In genomic region chr7:74569501-74570075, GRCh38 we compare ENCODE assay signal across 13 cellular contexts.
DNase-seq lines count a peak whose midpoint lies in the region; ATAC-seq, FAIRE-seq and TF ChIP-seq lines count a peak whose summit lies in the region.
"Had no signal": no experiment of that assay in that cellular context is flagged by ENCODE, and none has a peak within 500 bp of the region (broad histone marks: within the 10 kb centered on the region; RNA-seq: fewer than 3 reads in every experiment).

No MANE protein-coding gene starts in this region.

- no peak overlapping the region for H4K8ac ChIP-seq in trophoblast cell (ENCODE audit: low read depth, low read length)

- H3K4me3 ChIP-seq in naive thymus-derived CD4-positive, alpha-beta T cell (ENCODE audit: low read length) = no peak overlapping the region
- H3K4me3 ChIP-seq in urinary bladder (ENCODE audit: low read depth, low read length) (no peak overlapping the region), PC-3 (ENCODE audit: low read length) (no peak overlapping the region), trophoblast cell (ENCODE audit: low read depth, low read length) (no peak overlapping the region)
- H3K4me3 ChIP-seq: dorsolateral prefrontal cortex, vagina had no signal

- no peak overlapping the region for H3K27ac ChIP-seq in naive thymus-derived CD4-positive, alpha-beta T cell (ENCODE audit: low read depth, low read length)
- peak overlapping the region; percentile 63 for H3K27ac ChIP-seq in urinary bladder (ENCODE audit: low read depth)
- H3K27ac ChIP-seq in PC-3 (ENCODE audit: low read length) = no peak overlapping the region
- no peak overlapping the region for H3K27ac ChIP-seq in trophoblast cell (ENCODE audit: low read depth, low read length)
- H3K27ac ChIP-seq: C4-2B, vagina had no signal

- H3K27me3 ChIP-seq in naive thymus-derived CD4-positive, alpha-beta T cell (ENCODE audit: control insufficient read depth in 2 of 2, insufficient read depth in 2 of 2, low read length in 2 of 2) = no peaks in the 10 kb centered on the region
- no peaks in the 10 kb centered on the region for H3K27me3 ChIP-seq in PC-3 (ENCODE audit: low read length)
- no peaks in the 10 kb centered on the region for H3K27me3 ChIP-seq in trophoblast cell (ENCODE audit: insufficient read depth, low read length)
- H3K27me3 ChIP-seq: dorsolateral prefrontal cortex, vagina had no signal

- no peak overlapping the region for H2BK12ac ChIP-seq in trophoblast cell (ENCODE audit: low read length)

- CTCF ChIA-PET in naive thymus-derived CD4-positive, alpha-beta T cell (lab: Charles Lee) = interaction anchor here (0.5 to 1.0 kb wide), 2 partner anchors 150 to 510 kb away, joined by 3 to 4 read pairs; no protein-coding TSS in a partner anchor
- CTCF ChIA-PET in PC-3 (lab: Charles Lee) = no interaction called here

- H4K20me1 ChIP-seq in PC-3 (ENCODE audit: low read length) = no peaks in the 10 kb centered on the region

- no peak overlapping the region for H3K23ac ChIP-seq in trophoblast cell (ENCODE audit: low read length)

- H4K12ac ChIP-seq in trophoblast cell (ENCODE audit: low read depth, low read length) = no peak overlapping the region

- H3F3A ChIP-seq in PC-3 (ENCODE audit: low read length, unreplicated experiment) = no peaks in the 10 kb centered on the region

- H3K9me3 Mint-ChIP-seq in stimulated activated naive CD8-positive, alpha-beta T cell treated with anti-CD3 and anti-CD28 coated beads, Interleukin-15, amount 100 ng/mL, for 72 hours = no peaks in the 10 kb centered on the region
- no peaks in the 10 kb centered on the region for H3K9me3 Mint-ChIP-seq in activated T-cell treated with anti-CD3 and anti-CD28 coated beads, Interleukin-2, amount 50 U/mL, for 24 hours
- no peaks in the 10 kb centered on the region for H3K9me3 Mint-ChIP-seq in naive thymus-derived CD4-positive, alpha-beta T cell
- H3K9me3 Mint-ChIP-seq: activated naive CD8-positive, alpha-beta T cell treated with anti-CD3 and anti-CD28 coated beads, Interleukin-2, amount 10 ng/mL, durations not matched to agents 7 days and 5 days had no signal

- H3K27ac Mint-ChIP-seq in stimulated activated naive CD8-positive, alpha-beta T cell treated with anti-CD3 and anti-CD28 coated beads, Interleukin-15, amount 100 ng/mL, for 72 hours = no peak overlapping the region
- peak overlapping the region; percentile 34 for H3K27ac Mint-ChIP-seq in activated T-cell treated with anti-CD3 and anti-CD28 coated beads, Interleukin-2, amount 50 U/mL, for 24 hours
- peak overlapping the region in 5 of 9 donors; percentile 42 to 80 (median 62) for H3K27ac Mint-ChIP-seq in naive thymus-derived CD4-positive, alpha-beta T cell
- H3K27ac Mint-ChIP-seq: activated naive CD8-positive, alpha-beta T cell treated with anti-CD3 and anti-CD28 coated beads, Interleukin-2, amount 10 ng/mL, durations not matched to agents 7 days and 5 days had no signal

- H3K79me2 ChIP-seq in PC-3 (ENCODE audit: low read length) (no peaks in the 10 kb centered on the region), trophoblast cell (ENCODE audit: control insufficient read depth, insufficient read depth, low read length, poor library complexity) (no peaks in the 10 kb centered on the region)

- H3K14ac ChIP-seq in trophoblast cell (ENCODE audit: low read length) = no peak overlapping the region

- H3K4me1 ChIP-seq in naive thymus-derived CD4-positive, alpha-beta T cell (ENCODE audit: control insufficient read depth in 2 of 2, insufficient read depth in 2 of 2, low read length in 2 of 2) = no peaks in the 10 kb centered on the region
- H3K4me1 ChIP-seq in urinary bladder (ENCODE audit: insufficient read depth) (no peaks in the 10 kb centered on the region), PC-3 (ENCODE audit: insufficient read depth, low read length) (no peaks in the 10 kb centered on the region), trophoblast cell (ENCODE audit: control insufficient read depth in 1 of 2, insufficient read depth in 2 of 2, low read length in 2 of 2) (no peaks in the 10 kb centered on the region)

- no peaks in the 10 kb centered on the region for H3K27me3 Mint-ChIP-seq in stimulated activated naive CD8-positive, alpha-beta T cell treated with anti-CD3 and anti-CD28 coated beads, Interleukin-15, amount 100 ng/mL, for 72 hours
- no peaks in the 10 kb centered on the region for H3K27me3 Mint-ChIP-seq in activated T-cell treated with anti-CD3 and anti-CD28 coated beads, Interleukin-2, amount 50 U/mL, for 24 hours
- H3K27me3 Mint-ChIP-seq in naive thymus-derived CD4-positive, alpha-beta T cell = peaks cover 0 to 3% (median 0%) of the 10 kb centered on the region in 5 donors

- peak; percentile 56 for ATAC-seq in stimulated activated naive CD8-positive, alpha-beta T cell treated with anti-CD3 and anti-CD28 coated beads, Interleukin-15, Interleukin-2, amounts not matched to agents 100 U/mL and 50 U/mL, for 24 hours
- ATAC-seq in stimulated activated naive CD8-positive, alpha-beta T cell treated with anti-CD3 and anti-CD28 coated beads, Interleukin-15, amount 100 ng/mL, for 72 hours = no peak
- peak; percentile 28 for ATAC-seq in naive thymus-derived CD4-positive, alpha-beta T cell
- ATAC-seq in PC-3 = no peak
- ATAC-seq: left ventricle myocardium superior had no signal

- no peaks in the 10 kb centered on the region for H3K36me3 ChIP-seq in naive thymus-derived CD4-positive, alpha-beta T cell (ENCODE audit: control insufficient read depth in 2 of 3, insufficient read depth in 3 of 3, low read length in 3 of 3)
- no peaks in the 10 kb centered on the region for H3K36me3 ChIP-seq in urinary bladder (ENCODE audit: insufficient read depth)
- H3K36me3 ChIP-seq in PC-3 (ENCODE audit: low read depth, low read length) = no peaks in the 10 kb centered on the region
- H3K36me3 ChIP-seq in trophoblast cell (ENCODE audit: control insufficient read depth in 1 of 2, insufficient read depth in 2 of 2, low read length in 2 of 2) = peaks cover 4 to 7% of the 10 kb centered on the region in 2 experiments

- H2AFZ ChIP-seq in PC-3 (ENCODE audit: low read length) (no peak overlapping the region), trophoblast cell (ENCODE audit: insufficient read depth, low read length, poor library complexity) (no peak overlapping the region)

- H2AK5ac ChIP-seq in trophoblast cell (ENCODE audit: low read length) = no peak overlapping the region

- no peak overlapping the region for H3K18ac ChIP-seq in trophoblast cell (ENCODE audit: low read length)

- H3K4me1 Mint-ChIP-seq in stimulated activated naive CD8-positive, alpha-beta T cell treated with anti-CD3 and anti-CD28 coated beads, Interleukin-15, amount 100 ng/mL, for 72 hours = no peaks in the 10 kb centered on the region
- peaks cover 7% of the 10 kb centered on the region for H3K4me1 Mint-ChIP-seq in activated T-cell treated with anti-CD3 and anti-CD28 coated beads, Interleukin-2, amount 50 U/mL, for 24 hours (ENCODE audit: low read depth)
- H3K4me1 Mint-ChIP-seq in naive thymus-derived CD4-positive, alpha-beta T cell = peaks cover 0 to 18% (median 4%) of the 10 kb centered on the region in 7 donors
- H3K4me1 Mint-ChIP-seq: activated naive CD8-positive, alpha-beta T cell treated with anti-CD3 and anti-CD28 coated beads, Interleukin-2, amount 10 ng/mL, durations not matched to agents 7 days and 5 days had no signal

- H3K9ac ChIP-seq in PC-3 (ENCODE audit: low read length) = no peak overlapping the region
- H3K9ac ChIP-seq in trophoblast cell (ENCODE audit: low read length) = no peak overlapping the region

- FAIRE-seq in RCC 7860 (lab: Jason Lieb, UNC) = no peak

- TF ChIP-seq CTCF in PC-3 (conservative IDR thresholded peaks at IDR 0.05; ENCODE audit: low read depth, low read length) = no peak

- H2BK5ac ChIP-seq in trophoblast cell (ENCODE audit: low read depth, low read length, poor library complexity) = no peak overlapping the region

- H3K4me2 ChIP-seq in PC-3 (ENCODE audit: low read length) (no peak overlapping the region), trophoblast cell (ENCODE audit: low read length) (no peak overlapping the region)

- no peaks in the 10 kb centered on the region for H3K9me3 ChIP-seq in naive thymus-derived CD4-positive, alpha-beta T cell (ENCODE audit: control insufficient read depth in 2 of 3, low read length in 3 of 3)
- H3K9me3 ChIP-seq in PC-3 (ENCODE audit: low read length) (no peaks in the 10 kb centered on the region), trophoblast cell (ENCODE audit: insufficient read depth, low read depth, low read length) (no peaks in the 10 kb centered on the region)
- H3K9me3 ChIP-seq: vagina had no signal

- H3K4me3 Mint-ChIP-seq in stimulated activated naive CD8-positive, alpha-beta T cell treated with anti-CD3 and anti-CD28 coated beads, Interleukin-15, amount 100 ng/mL, for 72 hours = no peak overlapping the region
- no peak overlapping the region for H3K4me3 Mint-ChIP-seq in activated T-cell treated with anti-CD3 and anti-CD28 coated beads, Interleukin-2, amount 50 U/mL, for 24 hours
- peak overlapping the region in 4 of 10 donors; percentile 35 to 55 (median 48) for H3K4me3 Mint-ChIP-seq in naive thymus-derived CD4-positive, alpha-beta T cell
- H3K4me3 Mint-ChIP-seq: activated naive CD8-positive, alpha-beta T cell treated with anti-CD3 and anti-CD28 coated beads, Interleukin-2, amount 10 ng/mL, durations not matched to agents 7 days and 5 days had no signal

- WGBS in urinary bladder = 82% methylated on average over 14 of the region's 14 CpGs
- no CpG with 5 or more reads among the region's 14 CpGs for WGBS in trophoblast cell (ENCODE audit: extremely low coverage, insufficient coverage, insufficient read length)

- H2BK120ac ChIP-seq in trophoblast cell (ENCODE audit: insufficient read depth, low read length, poor library complexity) = no peak overlapping the region

- no peaks in the 10 kb centered on the region for H3K36me3 Mint-ChIP-seq in activated T-cell treated with anti-CD3 and anti-CD28 coated beads, Interleukin-2, amount 50 U/mL, for 24 hours (ENCODE audit: low read depth)
- no peaks in the 10 kb centered on the region for H3K36me3 Mint-ChIP-seq in naive thymus-derived CD4-positive, alpha-beta T cell
- H3K36me3 Mint-ChIP-seq: activated naive CD8-positive, alpha-beta T cell treated with anti-CD3 and anti-CD28 coated beads, Interleukin-2, amount 10 ng/mL, durations not matched to agents 7 days and 5 days had no signal

- no peak overlapping the region for H3K4ac ChIP-seq in trophoblast cell (ENCODE audit: low read depth, low read length)

- BruUV-seq in PC-3 (replicated peaks; lab: Mats Ljungman, UMichigan) = no TSS peak

- DNase-seq in stimulated activated naive CD8-positive, alpha-beta T cell treated with anti-CD3 and anti-CD28 coated beads, Interleukin-15, Interleukin-2, amounts not matched to agents 100 U/mL and 50 U/mL, for 24 hours = no peak
- DNase-seq in stimulated activated naive CD8-positive, alpha-beta T cell treated with anti-CD3 and anti-CD28 coated beads, Interleukin-15, amount 100 ng/mL, for 72 hours = no peak
- peak; percentile 42 for DNase-seq in activated T-cell treated with anti-CD3 and anti-CD28 coated beads, Interleukin-2, amount 50 U/mL, for 24 hours
- peak in 1 of 9 donors; percentile 2 for DNase-seq in naive thymus-derived CD4-positive, alpha-beta T cell
- DNase-seq in PC-3 (no peak), trophoblast cell (no peak), RCC 7860 (ENCODE audit: low spot score) (no peak)
- DNase-seq: activated naive CD8-positive, alpha-beta T cell treated with anti-CD3 and anti-CD28 coated beads, Interleukin-2, amount 10 ng/mL, durations not matched to agents 7 days and 5 days; dorsolateral prefrontal cortex; left ventricle myocardium superior had no signal

- POLR2A ChIA-PET in naive thymus-derived CD4-positive, alpha-beta T cell (lab: Charles Lee) = no interaction called here
- POLR2A ChIA-PET in PC-3 (lab: Charles Lee; ENCODE audit: unreplicated experiment) = no interaction called here

- H3K9me2 ChIP-seq in PC-3 (replicated peaks; ENCODE audit: low read length) = no peaks in the 10 kb centered on the region

- no peaks in the 10 kb centered on the region for H3K79me1 ChIP-seq in trophoblast cell (ENCODE audit: low read length)

- no peak overlapping the region for H4K91ac ChIP-seq in trophoblast cell (ENCODE audit: low read depth, low read length)

- intact Hi-C loops in naive thymus-derived CD4-positive, alpha-beta T cell (cut with micrococcal nuclease) = no loop called here
- intact Hi-C loops in PC-3 (cut with micrococcal nuclease) = no loop called here

Comparison
In these comparisons a context has a peak if more than half of its experiments do, and no peak if none do; other contexts are left out.
1. ATAC-seq: peak in stimulated activated naive CD8-positive, alpha-beta T cell treated with anti-CD3 and anti-CD28 coated beads, Interleukin-15, Interleukin-2, amounts not matched to agents 100 U/mL and 50 U/mL, for 24 hours (single experiment) and naive thymus-derived CD4-positive, alpha-beta T cell (single experiment); none in stimulated activated naive CD8-positive, alpha-beta T cell treated with anti-CD3 and anti-CD28 coated beads, Interleukin-15, amount 100 ng/mL, for 72 hours (single experiment) and PC-3 (single experiment).
2. H3K27ac Mint-ChIP-seq: peak in activated T-cell treated with anti-CD3 and anti-CD28 coated beads, Interleukin-2, amount 50 U/mL, for 24 hours (single experiment) and naive thymus-derived CD4-positive, alpha-beta T cell (5 of 9); none in stimulated activated naive CD8-positive, alpha-beta T cell treated with anti-CD3 and anti-CD28 coated beads, Interleukin-15, amount 100 ng/mL, for 72 hours (0 of 2).